In genomic region chr5:62328772-62329491, GRCh38 we compare ENCODE assay signal across 15 cellular contexts. TPM values are rescaled to one million over a fixed set of nuclear protein-coding genes. Genes with fewer than 3 reads are reported as not detected.
DNase-seq lines count a peak whose midpoint lies in the region; ATAC-seq lines count a peak whose summit lies in the region.
"Had no signal": no experiment of that assay in that cellular context is flagged by ENCODE, and none has a peak within 500 bp of the region (broad histone marks: within the 10 kb centered on the region; RNA-seq: fewer than 3 reads in every experiment).

No MANE protein-coding gene starts in this region.

- H3K27ac Mint-ChIP-seq in activated naive CD8-positive, alpha-beta T cell: peak overlapping the region; percentile 74
- H3K27ac Mint-ChIP-seq in activated naive CD8-positive, alpha-beta T cell treated with anti-CD3 and anti-CD28 coated beads for 36 hours: no peak overlapping the region

- H3K9me3 Mint-ChIP-seq in activated naive CD8-positive, alpha-beta T cell (ENCODE audit: low read depth): no peaks in the 10 kb centered on the region
- H3K9me3 Mint-ChIP-seq in activated naive CD8-positive, alpha-beta T cell treated with anti-CD3 and anti-CD28 coated beads for 36 hours: no peaks in the 10 kb centered on the region

- ATAC-seq in HG03025 (IDR thresholded peaks at IDR 0.05; ENCODE audit: low FRiP score, unreplicated experiment) (no peak), GM19351 (IDR thresholded peaks at IDR 0.05; ENCODE audit: unreplicated experiment) (no peak)
- ATAC-seq: heart right ventricle had no signal

- DNase-seq in activated naive CD8-positive, alpha-beta T cell treated with anti-CD3 and anti-CD28 coated beads for 36 hours: no peak
- DNase-seq in SK-MEL-5 (ENCODE audit: low read depth, low spot score): peak; percentile 73
- DNase-seq in foreskin melanocyte: peak; percentile 23
- no peak for DNase-seq in substantia nigra (lab: John Stamatoyannopoulos, UW)
- no peak for DNase-seq in glomerular visceral epithelial cell (ENCODE audit: extremely low spot score)
- DNase-seq: GM23248, heart right ventricle, kidney glomerular epithelial cell, SIG-M5, tibial artery had no signal

- H3K27me3 Mint-ChIP-seq in activated naive CD8-positive, alpha-beta T cell: no peaks in the 10 kb centered on the region
- no peaks in the 10 kb centered on the region for H3K27me3 Mint-ChIP-seq in activated naive CD8-positive, alpha-beta T cell treated with anti-CD3 and anti-CD28 coated beads for 36 hours

- H3K4me3 Mint-ChIP-seq in activated naive CD8-positive, alpha-beta T cell: peak overlapping the region; percentile 27
- H3K4me3 Mint-ChIP-seq in activated naive CD8-positive, alpha-beta T cell treated with anti-CD3 and anti-CD28 coated beads for 36 hours: no peak overlapping the region

- peaks cover 92% of the 10 kb centered on the region for H3K4me1 Mint-ChIP-seq in activated naive CD8-positive, alpha-beta T cell (ENCODE audit: low read depth)
- peaks cover 72% of the 10 kb centered on the region for H3K4me1 Mint-ChIP-seq in activated naive CD8-positive, alpha-beta T cell treated with anti-CD3 and anti-CD28 coated beads for 36 hours

- peak overlapping the region; percentile 54 for H3K27ac ChIP-seq in substantia nigra (ENCODE audit: low read depth, low read length, poor library complexity, severe bottlenecking)
- H3K27ac ChIP-seq: C4-2B, epithelial cell of prostate, GM23248, heart right ventricle, tibial artery had no signal

- in situ Hi-C loops in SK-MEL-5 (cut with HindIII; ENCODE audit: low pct_unique_long_range_greater_than_20kb, low sequenced_read_pairs): no loop called here

- H3K36me3 Mint-ChIP-seq in activated naive CD8-positive, alpha-beta T cell: peaks cover 5% of the 10 kb centered on the region
- H3K36me3 Mint-ChIP-seq in activated naive CD8-positive, alpha-beta T cell treated with anti-CD3 and anti-CD28 coated beads for 36 hours: peaks cover 42% of the 10 kb centered on the region

RNA-seq across cellular contexts. Expression of gene KIF2A, which starts 22.9 kb away (rescaled TPM):
- 100 to 1,000 TPM; 164 to 175 TPM for total RNA-seq in activated naive CD8-positive, alpha-beta T cell treated with anti-CD3 and anti-CD28 coated beads for 36 hours
- 42.5 and 44.1 TPM in 2 replicates for total RNA-seq in SK-MEL-5 (2014; rRNA removed; shearing (Covaris generic))
- 28.1 and 38.5 TPM in 2 replicates for polyA plus RNA-seq in SK-MEL-5 (2015; cell fraction: cytosol; rRNA removed)
- 16.1 and 28.2 TPM in 2 replicates for polyA plus RNA-seq in SK-MEL-5 (2015; cell fraction: nucleus; rRNA removed)

Comparison
In these comparisons a context has a peak if more than half of its experiments do, and no peak if none do; other contexts are left out.
1. DNase-seq: peak in SK-MEL-5 (single experiment) and foreskin melanocyte (single experiment); none in activated naive CD8-positive, alpha-beta T cell treated with anti-CD3 and anti-CD28 coated beads for 36 hours (single experiment), substantia nigra (0 of 49) and glomerular visceral epithelial cell (single experiment).